24 cellular contexts compared by ENCODE assay signal in genomic region chr1:230853736-230854135, GRCh38.
"Had no signal": no experiment of that assay in that cellular context is flagged by ENCODE, and none has a peak within 500 bp of the region (broad histone marks: within the 10 kb centered on the region; RNA-seq: fewer than 3 reads in every experiment).

No MANE protein-coding gene starts in this region.

- H3K27ac Mint-ChIP-seq: activated B cell treated with CpG ODN at 0.5 μM for 24 hours; activated CD4-positive, alpha-beta memory T cell treated with anti-CD3 and anti-CD28 coated beads, Interleukin-2, amount 10 ng/mL, durations not matched to agents 7 days and 5 days; activated CD8-positive, alpha-beta memory T cell treated with anti-CD3 and anti-CD28 coated beads, Interleukin-2, amount 10 ng/mL, durations not matched to agents 7 days and 5 days; activated naive CD8-positive, alpha-beta T cell treated with anti-CD3 and anti-CD28 coated beads for 36 hours; immature natural killer cell; memory B cell; stimulated activated effector memory CD8-positive, alpha-beta T cell treated with anti-CD3 and anti-CD28 coated beads, Interleukin-12 subunit alpha, Interleukin-12 subunit beta, amount 100 ng/mL, for 72 hours; T-cell had no signal

- H3K4me3 Mint-ChIP-seq: activated B cell treated with CpG ODN at 0.5 μM for 24 hours; activated CD4-positive, alpha-beta memory T cell treated with anti-CD3 and anti-CD28 coated beads, Interleukin-2, amount 10 ng/mL, durations not matched to agents 7 days and 5 days; activated CD8-positive, alpha-beta memory T cell treated with anti-CD3 and anti-CD28 coated beads, Interleukin-2, amount 10 ng/mL, durations not matched to agents 7 days and 5 days; activated naive CD8-positive, alpha-beta T cell treated with anti-CD3 and anti-CD28 coated beads for 36 hours; immature natural killer cell; memory B cell; naive thymus-derived CD8-positive, alpha-beta T cell; stimulated activated effector memory CD8-positive, alpha-beta T cell treated with anti-CD3 and anti-CD28 coated beads, Interleukin-12 subunit alpha, Interleukin-12 subunit beta, amount 100 ng/mL, for 72 hours; T-cell had no signal

- H3K27me3 ChIP-seq: neutrophil, stomach, vagina had no signal

- H3K36me3 Mint-ChIP-seq: activated CD8-positive, alpha-beta memory T cell treated with anti-CD3 and anti-CD28 coated beads, Interleukin-2, amount 10 ng/mL, durations not matched to agents 7 days and 5 days; stimulated activated effector memory CD8-positive, alpha-beta T cell treated with anti-CD3 and anti-CD28 coated beads, Interleukin-12 subunit alpha, Interleukin-12 subunit beta, amount 100 ng/mL, for 72 hours had no signal

- H3K27me3 Mint-ChIP-seq: activated B cell treated with CpG ODN at 0.5 μM for 24 hours; activated CD4-positive, alpha-beta memory T cell treated with anti-CD3 and anti-CD28 coated beads, Interleukin-2, amount 10 ng/mL, durations not matched to agents 7 days and 5 days; activated CD8-positive, alpha-beta memory T cell treated with anti-CD3 and anti-CD28 coated beads, Interleukin-2, amount 10 ng/mL, durations not matched to agents 7 days and 5 days; activated naive CD8-positive, alpha-beta T cell treated with anti-CD3 and anti-CD28 coated beads for 36 hours; memory B cell; naive thymus-derived CD8-positive, alpha-beta T cell had no signal

- H3K27ac ChIP-seq: neutrophil, parathyroid adenoma, vagina had no signal

- H3K9me3 ChIP-seq: mucosa of descending colon, neutrophil, vagina had no signal

- ATAC-seq: activated CD8-positive, alpha-beta memory T cell treated with anti-CD3 and anti-CD28 coated beads, Interleukin-2, amount 10 ng/mL, durations not matched to agents 7 days and 5 days; esophagus mucosa; mucosa of descending colon; naive thymus-derived CD8-positive, alpha-beta T cell; sciatic nerve; stimulated activated effector memory CD8-positive, alpha-beta T cell treated with anti-CD3 and anti-CD28 coated beads, Interleukin-12 subunit alpha, Interleukin-12 subunit beta, amount 100 ng/mL, for 72 hours; T-cell had no signal

- H3K9me3 Mint-ChIP-seq: activated B cell treated with CpG ODN at 0.5 μM for 24 hours; activated CD4-positive, alpha-beta memory T cell treated with anti-CD3 and anti-CD28 coated beads, Interleukin-2, amount 10 ng/mL, durations not matched to agents 7 days and 5 days; activated naive CD8-positive, alpha-beta T cell treated with anti-CD3 and anti-CD28 coated beads for 36 hours; immature natural killer cell; memory B cell; naive thymus-derived CD8-positive, alpha-beta T cell; stimulated activated effector memory CD8-positive, alpha-beta T cell treated with anti-CD3 and anti-CD28 coated beads, Interleukin-12 subunit alpha, Interleukin-12 subunit beta, amount 100 ng/mL, for 72 hours; T-cell had no signal

- H3K4me1 Mint-ChIP-seq: activated CD4-positive, alpha-beta memory T cell treated with anti-CD3 and anti-CD28 coated beads, Interleukin-2, amount 10 ng/mL, durations not matched to agents 7 days and 5 days; activated CD8-positive, alpha-beta memory T cell treated with anti-CD3 and anti-CD28 coated beads, Interleukin-2, amount 10 ng/mL, durations not matched to agents 7 days and 5 days; activated naive CD8-positive, alpha-beta T cell treated with anti-CD3 and anti-CD28 coated beads for 36 hours; immature natural killer cell; memory B cell; stimulated activated effector memory CD8-positive, alpha-beta T cell treated with anti-CD3 and anti-CD28 coated beads, Interleukin-12 subunit alpha, Interleukin-12 subunit beta, amount 100 ng/mL, for 72 hours had no signal

- H3K36me3 ChIP-seq: neutrophil had no signal

- DNase-seq: activated B cell treated with CpG ODN at 0.5 μM for 24 hours; activated CD4-positive, alpha-beta memory T cell treated with anti-CD3 and anti-CD28 coated beads, Interleukin-2, amount 10 ng/mL, durations not matched to agents 7 days and 5 days; activated CD4-positive, alpha-beta T cell treated with anti-CD3 and anti-CD28 coated beads for 48 hours; activated CD8-positive, alpha-beta memory T cell treated with anti-CD3 and anti-CD28 coated beads, Interleukin-2, amount 10 ng/mL, durations not matched to agents 7 days and 5 days; activated naive CD4-positive, alpha-beta T cell; activated naive CD8-positive, alpha-beta T cell treated with anti-CD3 and anti-CD28 coated beads for 36 hours; amniotic stem cell; caudate nucleus; cortex of kidney; effector CD4-positive, alpha-beta T cell; immature natural killer cell; kidney glomerular epithelial cell; mucosa of descending colon; naive thymus-derived CD8-positive, alpha-beta T cell; stimulated activated CD4-positive, alpha-beta T cell treated with anti-CD3 and anti-CD28 coated beads, Interleukin-4, amount 100 ng/mL, for 24 hours; stomach; T-cell had no signal

- H3K4me3 ChIP-seq: mucosa of descending colon, stomach, vagina had no signal
